In the genomic region with DNA sequence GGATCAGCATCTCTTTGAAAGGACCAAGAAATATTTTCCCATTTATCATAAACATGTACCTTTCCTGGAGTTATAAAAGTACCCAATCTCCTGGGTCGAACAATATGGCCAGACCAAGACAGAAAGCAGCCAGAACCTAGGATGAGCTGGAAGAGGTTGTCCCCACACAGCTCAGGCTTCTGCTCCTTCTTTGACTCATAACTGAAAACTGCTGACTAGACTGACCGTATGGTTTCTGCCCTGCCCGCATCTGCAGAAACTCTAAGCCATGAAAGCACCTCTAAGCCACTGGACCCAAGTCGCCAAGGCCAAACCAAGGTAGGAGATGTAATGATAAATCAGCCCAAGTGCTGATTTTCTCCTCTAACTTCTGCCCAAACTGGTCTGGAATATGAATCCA, we compare ENCODE assay signal across 34 cellular contexts.
"Had no signal": no experiment of that assay in that cellular context is flagged by ENCODE, and none has a peak within 500 bp of the region (broad histone marks: within the 10 kb centered on the region; RNA-seq: fewer than 3 reads in every experiment).

No MANE protein-coding gene starts in this region.

- H3K27me3 ChIP-seq: adrenal gland, ascending aorta, body of pancreas, brain microvascular endothelial cell, breast epithelium, cardiac muscle cell had no signal

- H3K4me1 ChIP-seq: adrenal gland, ascending aorta, body of pancreas, breast epithelium had no signal

- H3K4me3 ChIP-seq: adrenal gland, ascending aorta, body of pancreas, breast epithelium, cardiac muscle cell had no signal

- H3K9me3 ChIP-seq: adrenal gland, ascending aorta, body of pancreas, breast epithelium had no signal

- DNase-seq: activated effector memory CD4-positive, alpha-beta T cell treated with anti-CD3 and anti-CD28 coated beads, Interleukin-2, amount 50 U/mL, for 16 hours; activated effector memory CD4-positive, alpha-beta T cell treated with Interleukin-2 at 50 U/mL for 16 hours; activated gamma-delta T cell; activated gamma-delta T cell treated with Interleukin-2 at 50 U/mL for 16 hours; activated naive CD4-positive, alpha-beta T cell; activated naive CD4-positive, alpha-beta T cell treated with anti-CD3 and anti-CD28 coated beads for 36 hours; activated naive CD4-positive, alpha-beta T cell treated with anti-CD3 and anti-CD28 coated beads, Interleukin-2, amount 10 ng/mL, durations not matched to agents 7 days and 5 days; activated naive CD4-positive, alpha-beta T cell treated with anti-CD3 and anti-CD28 coated beads, Interleukin-2, amount 50 U/mL, for 16 hours; activated naive CD4-positive, alpha-beta T cell treated with Interleukin-2 at 50 U/mL for 16 hours; activated naive CD8-positive, alpha-beta T cell treated with anti-CD3 and anti-CD28 coated beads for 36 hours; activated naive CD8-positive, alpha-beta T cell treated with anti-CD3 and anti-CD28 coated beads, Interleukin-2, amount 10 ng/mL, durations not matched to agents 7 days and 5 days; activated naive CD8-positive, alpha-beta T cell treated with anti-CD3 and anti-CD28 coated beads, Interleukin-2, amount 50 U/mL, for 24 hours; activated T-cell treated with anti-CD3 and anti-CD28 coated beads, Interleukin-2, amount 50 U/mL, for 1 hour; activated T-cell treated with anti-CD3 and anti-CD28 coated beads, Interleukin-2, amount 50 U/mL, for 24 hours; activated T-cell treated with anti-CD3 and anti-CD28 coated beads, Interleukin-2, amount 50 U/mL, for 4 hours; activated T-cell treated with anti-CD3 and anti-CD28 coated beads, Interleukin-2, amount 50 U/mL, for 48 hours; activated T-cell treated with anti-CD3 and anti-CD28 coated beads, Interleukin-2, amount 50 U/mL, for 72 hours; adrenal gland; amniotic stem cell; amygdala; anterior cingulate cortex; aorta; body of pancreas; brain microvascular endothelial cell; caudate nucleus; central memory CD4-positive, alpha-beta T cell; cerebellar nuclear complex had no signal

- H3K27ac ChIP-seq: adrenal gland, ascending aorta, body of pancreas, brain microvascular endothelial cell, breast epithelium, cardiac muscle cell had no signal

- H3K36me3 ChIP-seq: adrenal gland, ascending aorta, brain microvascular endothelial cell, breast epithelium, cardiac muscle cell had no signal

- FAIRE-seq: astrocyte, bronchial epithelial cell had no signal

- ATAC-seq: activated naive CD4-positive, alpha-beta T cell treated with anti-CD3 and anti-CD28 coated beads, Interleukin-2, amount 50 U/mL, for 72 hours; activated naive CD8-positive, alpha-beta T cell treated with anti-CD3 and anti-CD28 coated beads, Interleukin-2, amount 50 U/mL, for 24 hours; activated T-cell treated with anti-CD3 and anti-CD28 coated beads, Interleukin-2, amount 50 U/mL, for 4 hours; activated T-cell treated with anti-CD3 and anti-CD28 coated beads, Interleukin-2, amount 50 U/mL, for 72 hours; activated T-helper 17 cell treated with anti-CD3 and anti-CD28 coated beads, Interleukin-2, amount 50 U/mL, for 72 hours; body of pancreas had no signal
